ENCODE assay signal across 15 cellular contexts in genomic region chr13:88908896-88909535, GRCh38.
DNase-seq lines count a peak whose midpoint lies in the region; ATAC-seq and TF ChIP-seq lines count a peak whose summit lies in the region.
"Had no signal": no experiment of that assay in that cellular context is flagged by ENCODE, and none has a peak within 500 bp of the region (broad histone marks: within the 10 kb centered on the region; RNA-seq: fewer than 3 reads in every experiment).

No MANE protein-coding gene starts in this region.

- TF ChIP-seq CTCF in foreskin keratinocyte (conservative IDR thresholded peaks at IDR 0.05), result no peak

- H3K27ac ChIP-seq in foreskin keratinocyte, result no peak overlapping the region
- H3K27ac ChIP-seq: spleen had no signal

- ATAC-seq in foreskin keratinocyte (peak; percentile 96), sciatic nerve (peak; percentile 90)
- ATAC-seq: HepG2, natural killer cell, WTC11 had no signal

- H3K4me1 ChIP-seq in foreskin keratinocyte, result peaks cover 6% of the 10 kb centered on the region
- H3K4me1 ChIP-seq: spleen had no signal

- intact Hi-C loops in sciatic nerve (cut with DNase I), result no loop called here

- H3K27me3 ChIP-seq in foreskin keratinocyte, result no peaks in the 10 kb centered on the region
- H3K27me3 ChIP-seq: spleen had no signal

- peak; percentile 2 for DNase-seq in NCI-H2107 treated with DMSO at 0.1 percent for 48 hours (lab: John Stamatoyannopoulos, UW; ENCODE audit: unreplicated experiment)
- no peak for DNase-seq in NCI-H2107 (lab: John Stamatoyannopoulos, UW)
- peak; percentile 96 for DNase-seq in NCI-H748 (lab: John Stamatoyannopoulos, UW; ENCODE audit: unreplicated experiment)
- DNase-seq in foreskin keratinocyte, result peak; percentile 53 to 69
- DNase-seq in sciatic nerve (ENCODE audit: low spot score), result no peak
- no peak for DNase-seq in activated CD8-positive, alpha-beta memory T cell treated with anti-CD3 and anti-CD28 coated beads for 24 hours
- DNase-seq in GM03348 (ENCODE audit: low spot score), result no peak
- no peak for DNase-seq in GOT3 (lab: John Stamatoyannopoulos, UW)
- DNase-seq: foreskin fibroblast, H7, natural killer cell, NCI-H2029 treated with DMSO at 0.1 percent for 48 hours, spleen had no signal

Comparison
In these comparisons a context has a peak if more than half of its experiments do, and no peak if none do; other contexts are left out.
1. DNase-seq: peak in NCI-H2107 treated with DMSO at 0.1 percent for 48 hours (single experiment), NCI-H748 (single experiment) and foreskin keratinocyte (2 of 2); none in NCI-H2107 (single experiment), sciatic nerve (single experiment), activated CD8-positive, alpha-beta memory T cell treated with anti-CD3 and anti-CD28 coated beads for 24 hours (single experiment), GM03348 (single experiment) and GOT3 (single experiment).